Comparison of ENCODE assay signal across 8 cellular contexts in the genomic region with DNA sequence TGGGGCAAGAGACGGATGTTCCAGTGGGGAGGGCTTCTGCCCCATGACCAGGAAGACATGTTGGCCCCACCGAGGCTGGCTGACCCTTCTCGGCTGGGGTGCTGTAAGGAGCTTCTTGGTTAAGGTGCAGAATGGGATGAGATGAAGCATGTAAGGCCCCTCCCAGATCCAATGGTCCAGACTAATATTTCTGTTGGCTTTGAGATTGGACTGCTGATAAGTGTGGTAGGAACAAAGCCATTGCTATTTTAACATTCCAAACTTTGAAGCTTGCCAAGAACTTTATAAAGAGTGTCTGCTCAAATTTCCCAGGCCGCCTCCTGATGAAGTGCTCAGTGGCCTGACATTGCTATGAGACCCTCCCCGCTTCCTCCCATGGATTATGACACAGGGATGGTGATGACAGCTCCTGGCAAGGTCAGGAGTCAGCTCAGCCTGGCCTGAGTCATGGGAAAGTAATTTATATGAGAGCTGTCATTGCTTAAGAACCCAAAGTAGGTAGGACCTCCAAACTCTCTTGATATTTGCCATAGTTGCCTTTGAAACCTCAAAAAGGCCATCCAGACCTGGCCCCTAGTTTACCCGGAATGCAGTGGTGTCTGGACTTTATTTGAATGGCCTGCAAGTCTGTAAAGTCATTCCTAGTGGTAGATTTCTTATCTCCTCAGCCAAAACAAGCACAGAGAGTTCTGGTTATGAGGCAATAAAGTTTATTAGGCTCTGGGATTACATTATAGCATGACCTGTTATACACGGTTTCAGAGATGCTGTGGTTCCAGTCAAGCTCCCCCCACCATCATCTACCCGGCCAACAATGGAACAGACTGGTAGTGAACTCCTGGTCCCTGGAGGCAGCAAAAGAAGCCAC. TPM values are rescaled to one million over a fixed set of nuclear protein-coding genes. Genes with fewer than 3 reads are reported as not detected.
DNase-seq lines count a peak whose midpoint lies in the region; ATAC-seq and TF ChIP-seq lines count a peak whose summit lies in the region.

No MANE protein-coding gene starts in this region.

- no peaks in the 10 kb centered on the region for H3K36me3 Mint-ChIP-seq in endothelial cell (ENCODE audit: low read depth, unreplicated experiment)

- H3K4me1 ChIP-seq in ascending aorta, result peaks cover 12 to 43% of the 10 kb centered on the region in 2 donors
- peaks cover 36% of the 10 kb centered on the region for H3K4me1 ChIP-seq in hepatocyte (ENCODE audit: insufficient read depth)
- peaks cover 15 to 42% (median 31%) of the 10 kb centered on the region in 4 donors for H3K4me1 ChIP-seq in stomach

- no peak overlapping the region for H3K4me3 Mint-ChIP-seq in endothelial cell (ENCODE audit: unreplicated experiment)

- no peaks in the 10 kb centered on the region for H3K9me3 Mint-ChIP-seq in endothelial cell (ENCODE audit: unreplicated experiment)

- peaks cover 7% of the 10 kb centered on the region for H3K4me1 Mint-ChIP-seq in endothelial cell (ENCODE audit: unreplicated experiment)

- H3K9me2 ChIP-seq in hepatocyte (replicated peaks; ENCODE audit: insufficient read depth), result no peaks in the 10 kb centered on the region

- H3K36me3 ChIP-seq in ascending aorta (no peaks in the 10 kb centered on the region), hepatocyte (replicated peaks; ENCODE audit: insufficient read depth, low read depth) (no peaks in the 10 kb centered on the region), stomach (no peaks in the 10 kb centered on the region)

- H3K27ac ChIP-seq in ascending aorta (peak overlapping the region; percentile 86 to 88), hepatocyte (peak overlapping the region; percentile 90), stomach (peak overlapping the region in 4 of 5 donors; percentile 66 to 83 (median 76))

- H3K27ac Mint-ChIP-seq in endothelial cell (ENCODE audit: unreplicated experiment), result no peak overlapping the region

- no peak overlapping the region for H2AFZ ChIP-seq in hepatocyte

- intact Hi-C loops in ascending aorta (cut with DNase I) (loop anchor here (1.0 to 5.0 kb wide), 4 partner anchors 15 to 57 kb away; no protein-coding TSS in a partner anchor), stomach (cut with DNase I; ENCODE audit: low total_unique reads) (no loop called here)

- no peak for TF ChIP-seq POLR2A in stomach (IDR thresholded peaks at IDR 0.05)

- H4K20me1 ChIP-seq in hepatocyte (ENCODE audit: insufficient read depth, poor library complexity, severe bottlenecking), result no peaks in the 10 kb centered on the region

- H3K9me3 ChIP-seq in ascending aorta, result no peaks in the 10 kb centered on the region
- H3K9me3 ChIP-seq in hepatocyte (ENCODE audit: low read depth), result no peaks in the 10 kb centered on the region
- no peaks in the 10 kb centered on the region for H3K9me3 ChIP-seq in stomach

- H3K4me3 ChIP-seq in HFF-Myc (replicated peaks; ENCODE audit: low read depth, low read length) (no peak overlapping the region), ascending aorta (no peak overlapping the region), hepatocyte (no peak overlapping the region), stomach (no peak overlapping the region)

- TF ChIP-seq CTCF in HFF-Myc (IDR thresholded peaks at IDR 0.05; ENCODE audit: low read depth, low read length, missing control alignments) (no peak), ascending aorta (IDR thresholded peaks at IDR 0.05) (no peak), hepatocyte (IDR thresholded peaks at IDR 0.05; ENCODE audit: poor library complexity) (no peak), stomach (IDR thresholded peaks at IDR 0.05) (no peak), endothelial cell (IDR thresholded peaks at IDR 0.05; ENCODE audit: unreplicated experiment) (no peak)

- peak; percentile 72 for DNase-seq in HFF-Myc (ENCODE audit: extremely low read depth, low read depth)
- peak in 1 of 2 donors; percentile 94 for DNase-seq in ascending aorta (ENCODE audit: low spot score in 2 of 2)
- peak; percentile 75 for DNase-seq in hepatocyte (ENCODE audit: low spot score)
- DNase-seq in stomach, result no peak
- DNase-seq in endothelial cell (ENCODE audit: low spot score), result no peak

- H3K4me2 ChIP-seq in hepatocyte, result no peak overlapping the region

- no peaks in the 10 kb centered on the region for H3K79me2 ChIP-seq in hepatocyte

- WGBS in hepatocyte (ENCODE audit: low lambda C conversion rate, missing lambda C conversion rate), result 40% methylated on average over 8 of the region's 8 CpGs
- 48 to 64% (median 54%) methylated on average over 8 of the region's 8 CpGs for WGBS in stomach, 5 donors

- ATAC-seq in HG03442 (IDR thresholded peaks at IDR 0.05; ENCODE audit: unreplicated experiment) (no peak), HG02571 (IDR thresholded peaks at IDR 0.05; ENCODE audit: unreplicated experiment) (no peak), GM18867 (IDR thresholded peaks at IDR 0.05; ENCODE audit: unreplicated experiment) (no peak)

- no peaks in the 10 kb centered on the region for H3K27me3 ChIP-seq in ascending aorta
- no peaks in the 10 kb centered on the region for H3K27me3 ChIP-seq in hepatocyte
- no peaks in the 10 kb centered on the region for H3K27me3 ChIP-seq in stomach

- TF ChIP-seq EP300 in stomach (IDR thresholded peaks at IDR 0.05), result no peak

- peaks cover 4% of the 10 kb centered on the region for H3K27me3 Mint-ChIP-seq in endothelial cell (ENCODE audit: unreplicated experiment)

RNA-seq across cellular contexts. Expression of a gene that starts 55.2 kb away (rescaled TPM):
- total RNA-seq in ascending aorta (529 TPM), hepatocyte (120 and 133 TPM in 2 replicates), stomach (100 to 1,000 TPM in 1 of 5 donors, 10 to 100 TPM in 4; 27.8 to 195 (median 44.3) TPM), endothelial cell (ENCODE audit: unreplicated experiment) (216 TPM)
- polyA plus RNA-seq in hepatocyte (85.8 and 88.5 TPM in 2 replicates), stomach (10 to 100 TPM; 16.2 to 28.0 (median 25.1) TPM)

Comparison
In these comparisons a context has a peak if more than half of its experiments do, and no peak if none do; other contexts are left out.
1. DNase-seq: peak in HFF-Myc (single experiment) and hepatocyte (single experiment); none in stomach (single experiment) and endothelial cell (single experiment).
2. Peak in every context shown above with its lines, with median percentiles within 50 percentile points of each other: H3K27ac ChIP-seq.